ENCODE assay signal across 23 cellular contexts in the genomic region with DNA sequence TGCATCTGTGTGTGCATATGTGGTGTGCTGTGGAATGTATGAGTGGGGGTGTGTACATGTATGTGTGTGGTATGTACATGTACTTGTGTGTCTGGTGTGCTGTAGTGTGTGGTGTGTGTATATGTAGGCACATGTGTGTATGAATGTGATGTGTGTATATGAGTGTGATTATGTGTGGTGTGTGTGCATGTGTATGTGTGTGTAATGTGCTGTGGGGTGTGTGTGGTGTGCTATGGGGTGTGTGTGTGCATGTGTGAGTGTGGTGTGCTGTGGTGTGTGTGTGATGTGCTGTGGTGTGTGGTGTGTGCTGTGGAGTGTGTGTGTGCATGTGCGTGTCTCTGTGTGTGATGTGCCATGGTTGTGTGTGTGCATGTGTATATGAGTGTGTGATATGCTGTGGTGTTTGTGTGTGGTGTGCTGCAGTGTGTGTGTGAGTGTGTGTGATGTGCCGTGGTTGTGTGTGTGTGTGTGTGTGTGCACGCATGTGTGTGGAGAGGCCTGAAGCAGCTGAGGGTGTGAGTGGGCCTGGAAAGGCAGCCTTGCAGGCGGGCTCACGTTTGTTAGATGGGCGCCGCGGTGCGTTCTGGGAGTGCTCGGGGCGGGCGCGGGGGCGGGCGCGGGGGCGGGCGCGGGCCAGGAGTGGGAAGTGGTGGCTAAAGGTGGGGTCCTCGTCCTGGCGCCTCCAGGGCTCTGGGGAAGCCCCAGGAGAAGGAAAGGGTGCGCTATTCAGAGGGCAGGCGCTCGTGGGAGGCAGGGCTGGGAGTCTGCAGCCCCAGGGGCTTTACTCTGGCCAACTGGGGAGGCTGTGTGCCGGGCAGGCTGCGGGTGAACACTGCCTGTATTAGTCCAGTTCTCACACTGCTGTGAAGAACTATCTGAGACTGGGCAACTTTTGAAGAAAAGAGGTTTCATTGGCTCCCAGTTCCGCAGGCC.
"Had no signal": no experiment of that assay in that cellular context is flagged by ENCODE, and none has a peak within 500 bp of the region (broad histone marks: within the 10 kb centered on the region; RNA-seq: fewer than 3 reads in every experiment).

No MANE protein-coding gene starts in this region.

- H3K27ac ChIP-seq: coronary artery, heart left ventricle, psoas muscle, spleen, transverse colon, vagina had no signal

- H3K4me3 ChIP-seq: coronary artery, heart left ventricle, lung, psoas muscle, spleen, transverse colon, vagina had no signal

- H3K36me3 ChIP-seq: heart left ventricle, spleen, transverse colon, vagina had no signal

- H3K4me3 Mint-ChIP-seq: endodermal cell; nephron; stimulated activated memory B cell treated with anti-CD40 and anti-IgM and Interleukin-4, amounts not matched to agents 10 μg/mL and 1 μg/mL and 100 μg/mL, for 72 hours; stimulated activated naive CD8-positive, alpha-beta T cell treated with anti-CD3 and anti-CD28 coated beads, Interleukin-15, Interleukin-2, amounts not matched to agents 100 ng/mL and 50 ng/mL, for 24 hours had no signal

- ATAC-seq: left colon; left ventricle myocardium superior; psoas muscle; sciatic nerve; stimulated activated memory B cell treated with anti-CD40 and anti-IgM and Interleukin-4, amounts not matched to agents 10 μg/mL and 1 μg/mL and 100 μg/mL, for 72 hours had no signal

- H3K9me3 ChIP-seq: psoas muscle, vagina had no signal

- DNase-seq: effector CD4-positive, alpha-beta T cell; endodermal cell; foreskin melanocyte; heart left ventricle; hippocampal formation; left colon; left ventricle myocardium superior; mesenchymal stem cell; midbrain; psoas muscle; spleen; stimulated activated CD4-positive, alpha-beta T cell treated with anti-CD3 and anti-CD28 coated beads, Interleukin-15, amount 100 ng/mL, for 24 hours; stimulated activated CD4-positive, alpha-beta T cell treated with anti-CD3 and anti-CD28 coated beads, Interleukin-1b, Interleukin-23, amount 100 ng/mL, for 48 hours; stimulated activated CD4-positive, alpha-beta T cell treated with anti-CD3 and anti-CD28 coated beads, Interleukin-4, amount 100 ng/mL, for 24 hours; transverse colon had no signal

- H3K4me1 ChIP-seq: heart left ventricle, psoas muscle, spleen, transverse colon, vagina had no signal

- H3K4me1 Mint-ChIP-seq: stimulated activated memory B cell treated with anti-CD40 and anti-IgM and Interleukin-4, amounts not matched to agents 10 μg/mL and 1 μg/mL and 100 μg/mL, for 72 hours had no signal

- H3K27me3 ChIP-seq: heart left ventricle, spleen, transverse colon, vagina had no signal

- H3K27me3 Mint-ChIP-seq: stimulated activated memory B cell treated with anti-CD40 and anti-IgM and Interleukin-4, amounts not matched to agents 10 μg/mL and 1 μg/mL and 100 μg/mL, for 72 hours; stimulated activated naive CD8-positive, alpha-beta T cell treated with anti-CD3 and anti-CD28 coated beads, Interleukin-15, Interleukin-2, amounts not matched to agents 100 ng/mL and 50 ng/mL, for 24 hours had no signal

- H3K9me3 Mint-ChIP-seq: stimulated activated memory B cell treated with anti-CD40 and anti-IgM and Interleukin-4, amounts not matched to agents 10 μg/mL and 1 μg/mL and 100 μg/mL, for 72 hours had no signal

- H3K27ac Mint-ChIP-seq: endodermal cell; nephron; stimulated activated memory B cell treated with anti-CD40 and anti-IgM and Interleukin-4, amounts not matched to agents 10 μg/mL and 1 μg/mL and 100 μg/mL, for 72 hours; stimulated activated naive CD8-positive, alpha-beta T cell treated with anti-CD3 and anti-CD28 coated beads, Interleukin-15, Interleukin-2, amounts not matched to agents 100 ng/mL and 50 ng/mL, for 24 hours had no signal

- H3K36me3 Mint-ChIP-seq: stimulated activated memory B cell treated with anti-CD40 and anti-IgM and Interleukin-4, amounts not matched to agents 10 μg/mL and 1 μg/mL and 100 μg/mL, for 72 hours had no signal

- FAIRE-seq: endothelial cell of umbilical vein had no signal
